21 cellular contexts compared by ENCODE assay signal in the genomic region with DNA sequence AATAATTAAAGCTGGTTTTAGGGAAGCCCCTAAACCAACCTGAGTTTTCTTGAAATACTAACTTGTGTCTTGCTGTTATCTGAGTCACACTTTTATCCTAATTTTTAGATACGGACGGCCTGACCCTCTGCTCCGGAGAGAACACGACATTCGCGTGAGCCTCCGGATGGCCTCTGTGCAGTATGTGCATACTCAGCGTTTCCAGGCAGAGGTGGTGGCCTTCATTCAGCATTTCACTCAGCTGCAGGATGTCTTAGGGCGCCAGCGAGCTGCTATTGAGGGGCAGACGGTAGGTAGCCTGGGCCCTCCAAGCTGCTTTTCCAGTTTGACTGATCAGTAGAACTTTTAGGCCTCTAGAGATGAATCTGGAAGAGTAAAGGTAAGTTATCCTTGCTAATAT.
"Had no signal": no experiment of that assay in that cellular context is flagged by ENCODE, and none has a peak within 500 bp of the region (broad histone marks: within the 10 kb centered on the region; RNA-seq: fewer than 3 reads in every experiment).

No MANE protein-coding gene starts in this region.

- ATAC-seq: effector memory CD8-positive, alpha-beta T cell; gastroesophageal sphincter; lower lobe of right lung; natural killer cell; pancreas; psoas muscle had no signal

- H3K4me1 ChIP-seq: esophagus squamous epithelium, gastroesophageal sphincter, lower lobe of right lung, pancreas, sigmoid colon, stomach had no signal

- H3K27ac ChIP-seq: esophagus squamous epithelium, gastroesophageal sphincter, left ventricle myocardium inferior, lower lobe of right lung, pancreas, psoas muscle, sigmoid colon, skin epidermis, stomach had no signal

- FAIRE-seq: colon, keratinocyte, pancreas, urothelium cell line had no signal

- H3K9me3 ChIP-seq: esophagus squamous epithelium, gastroesophageal sphincter, left ventricle myocardium inferior, lower lobe of right lung, pancreas, psoas muscle, sigmoid colon, stomach had no signal

- H3K27me3 ChIP-seq: esophagus squamous epithelium, gastroesophageal sphincter, pancreas, sigmoid colon, stomach had no signal

- H3K4me3 ChIP-seq: esophagus squamous epithelium, gastroesophageal sphincter, left ventricle myocardium inferior, lower lobe of right lung, pancreas, psoas muscle, sigmoid colon, skin epidermis, stomach had no signal

- DNase-seq: effector memory CD8-positive, alpha-beta T cell; esophagus squamous epithelium; glutamatergic neuron; immature natural killer cell; left ventricle myocardium inferior; lower lobe of right lung; natural killer cell; pancreas; psoas muscle; retina; sigmoid colon; stimulated activated CD4-positive, alpha-beta T cell treated with anti-CD3 and anti-CD28 coated beads, Interleukin-12 subunit alpha, Interleukin-12 subunit beta, amount 100 ng/mL, for 4 hours; stimulated activated naive CD4-positive, alpha-beta T cell; stomach; substantia nigra; trophoblast cell had no signal
